Comparison of ENCODE assay signal across 17 cellular contexts in genomic region chr6:129353067-129353466, GRCh38.
DNase-seq lines count a peak whose midpoint lies in the region; ATAC-seq and TF ChIP-seq lines count a peak whose summit lies in the region.
"Had no signal": no experiment of that assay in that cellular context is flagged by ENCODE, and none has a peak within 500 bp of the region (broad histone marks: within the 10 kb centered on the region; RNA-seq: fewer than 3 reads in every experiment).

No MANE protein-coding gene starts in this region.

- H3K27ac Mint-ChIP-seq in endothelial cell (ENCODE audit: unreplicated experiment), result no peak overlapping the region

- no peak overlapping the region for H3K4me2 ChIP-seq in SK-N-SH

- H3K27ac ChIP-seq in Panc1 (ENCODE audit: low read length) (peak overlapping the region; percentile 42; the same call in 1 of the 2 replicates), spleen (no peak overlapping the region), SK-N-SH (ENCODE audit: low read depth in 2 of 2, low read length in 1 of 2) (no peak overlapping the region)
- H3K27ac ChIP-seq: right lobe of liver had no signal

- CTCF ChIA-PET in Panc1 (lab: Charles Lee) (interaction anchor here (0.7 kb wide), 1 partner anchor 26 kb away, joined by 6 read pairs; no protein-coding TSS in a partner anchor), SK-N-SH (lab: Yijun Ruan, JAX) (no interaction called here)

- no peak overlapping the region for H3K4me3 Mint-ChIP-seq in endothelial cell (ENCODE audit: unreplicated experiment)
- H3K4me3 Mint-ChIP-seq: neural crest cell had no signal

- TF ChIP-seq POLR2A in spleen (IDR thresholded peaks at IDR 0.05), result no peak

- H3F3A ChIP-seq in SK-N-SH (replicated peaks; ENCODE audit: insufficient read depth), result no peaks in the 10 kb centered on the region

- H3K79me2 ChIP-seq in SK-N-SH (ENCODE audit: insufficient read depth), result no peaks in the 10 kb centered on the region

- ATAC-seq in Panc1 (peak; percentile 58), left colon (peak; percentile 56)

- intact Hi-C loops in Panc1 (cut with micrococcal nuclease; ENCODE audit: unreplicated experiment), result no loop called here
- intact Hi-C loops in left colon (cut with DNase I, micrococcal nuclease), result no loop called here
- intact Hi-C loops in spleen (cut with DNase I; ENCODE audit: low total_unique reads), result no loop called here

- no peak for TF ChIP-seq RAD21 in SK-N-SH (IDR thresholded peaks at IDR 0.05; ENCODE audit: low read length)

- no peaks in the 10 kb centered on the region for H3K9me2 ChIP-seq in SK-N-SH

- no peaks in the 10 kb centered on the region for H3K36me3 Mint-ChIP-seq in endothelial cell (ENCODE audit: low read depth, unreplicated experiment)

- H3K27me3 Mint-ChIP-seq in endothelial cell (ENCODE audit: unreplicated experiment), result no peaks in the 10 kb centered on the region

- H3K9me3 ChIP-seq in Panc1 (ENCODE audit: control insufficient read depth, insufficient read depth, low read depth, low read length) (no peaks in the 10 kb centered on the region), spleen (no peaks in the 10 kb centered on the region), SK-N-SH (no peaks in the 10 kb centered on the region)
- H3K9me3 ChIP-seq: right lobe of liver had no signal

- H3K36me3 ChIP-seq in Panc1 (ENCODE audit: control insufficient read depth, insufficient read depth, low read length) (no peaks in the 10 kb centered on the region), spleen (no peaks in the 10 kb centered on the region), SK-N-SH (replicated peaks in 1 of 2; ENCODE audit: control insufficient read depth in 1 of 2, insufficient read depth in 2 of 2, low read length in 1 of 2) (no peaks in the 10 kb centered on the region)
- H3K36me3 ChIP-seq: right lobe of liver had no signal

- peaks cover 5% of the 10 kb centered on the region; the same call in 1 of the 2 replicates for H3K4me1 ChIP-seq in Panc1 (ENCODE audit: control insufficient read depth, insufficient read depth, low read length)
- H3K4me1 ChIP-seq in spleen, result no peaks in the 10 kb centered on the region
- H3K4me1 ChIP-seq in SK-N-SH (ENCODE audit: control insufficient read depth in 1 of 2, insufficient read depth in 2 of 2, low read depth in 1 of 2, low read length in 1 of 2), result no peaks in the 10 kb centered on the region
- H3K4me1 ChIP-seq: right lobe of liver had no signal

- H3K27me3 ChIP-seq in Panc1 (ENCODE audit: control insufficient read depth, insufficient read depth, low read length) (no peaks in the 10 kb centered on the region), spleen (replicated peaks in 1 of 7) (no peaks in the 10 kb centered on the region), SK-N-SH (ENCODE audit: insufficient read depth) (peaks cover 5% of the 10 kb centered on the region; the same call in 1 of the 2 replicates)
- H3K27me3 ChIP-seq: right lobe of liver had no signal

- no peaks in the 10 kb centered on the region for H4K20me1 ChIP-seq in SK-N-SH (ENCODE audit: insufficient read depth)

- no peak overlapping the region for H3K9ac ChIP-seq in SK-N-SH

- no peak overlapping the region for H2AFZ ChIP-seq in SK-N-SH (ENCODE audit: low read depth)

- 52 to 66% (median 65%) methylated on average over 9 of the region's 9 CpGs for WGBS in spleen, 5 donors
- 61% methylated on average over 8 of the region's 9 CpGs for WGBS in SK-N-SH (ENCODE audit: low lambda C conversion rate)

- in situ Hi-C loops in Panc1 (cut with HindIII; ENCODE audit: low pct_unique_long_range_greater_than_20kb, low sequenced_read_pairs) (no loop called here), G401 (cut with HindIII; ENCODE audit: low sequenced_read_pairs) (no loop called here)

- DNase-seq in Panc1 (ENCODE audit: low read depth, low spot score) (no peak), endothelial cell (ENCODE audit: low spot score) (peak; percentile 5), left colon (peak; percentile 26 to 34), spleen (peak; percentile 72), SK-N-SH (no peak), G401 (ENCODE audit: low spot score) (no peak), T-helper 9 cell (no peak), C1 segment of cervical spinal cord (lab: John Stamatoyannopoulos, UW) (no peak)
- DNase-seq: activated CD4-positive, alpha-beta T cell treated with anti-CD3 and anti-CD28 coated beads, Interleukin-2, amount 50 U/mL, for 4 hours; activated naive CD4-positive, alpha-beta T cell treated with anti-CD3 and anti-CD28 coated beads, Interleukin-2, amount 50 U/mL, for 16 hours; cortex of kidney; glutamatergic neuron; NCI-H2081 treated with DMSO at 0.1 percent for 48 hours; NCI-H524; right lobe of liver; stimulated activated CD4-positive, alpha-beta T cell treated with anti-CD3 and anti-CD28 coated beads, Interleukin-2, amount 100 ng/mL, for 24 hours had no signal

- peaks cover 5% of the 10 kb centered on the region for H3K4me1 Mint-ChIP-seq in endothelial cell (ENCODE audit: unreplicated experiment)
- H3K4me1 Mint-ChIP-seq: neural crest cell had no signal

- POLR2A ChIA-PET in Panc1 (lab: Charles Lee), result no interaction called here
- POLR2A ChIA-PET in SK-N-SH (lab: Yijun Ruan, JAX), result no interaction called here

- H3K4me3 ChIP-seq in Panc1 (ENCODE audit: low read depth in 2 of 2, low read length in 2 of 2), result no peak overlapping the region
- no peak overlapping the region for H3K4me3 ChIP-seq in spleen
- H3K4me3 ChIP-seq in SK-N-SH (ENCODE audit: low read depth in 2 of 2, low read length in 1 of 2), result no peak overlapping the region
- H3K4me3 ChIP-seq: right lobe of liver had no signal

- no peaks in the 10 kb centered on the region for H3K9me3 Mint-ChIP-seq in endothelial cell (ENCODE audit: unreplicated experiment)
- H3K9me3 Mint-ChIP-seq: neural crest cell had no signal

- no peak for TF ChIP-seq EP300 in SK-N-SH (IDR thresholded peaks at IDR 0.05; ENCODE audit: borderline replicate concordance in 1 of 2, low read depth in 1 of 2, low read length in 1 of 2)

- BruUV-seq in Panc1 (replicated peaks; lab: Mats Ljungman, UMichigan), result no TSS peak

- no peak for TF ChIP-seq CTCF in Panc1 (IDR thresholded peaks at IDR 0.05)
- no peak for TF ChIP-seq CTCF in endothelial cell (IDR thresholded peaks at IDR 0.05; ENCODE audit: unreplicated experiment)
- TF ChIP-seq CTCF in spleen (IDR thresholded peaks at IDR 0.05 in 8 of 11, conservative IDR thresholded peaks at IDR 0.05 in 3 of 11), result no peak
- TF ChIP-seq CTCF in SK-N-SH (IDR thresholded peaks at IDR 0.05), result no peak

TF ChIP-seq in SK-N-SH, 30 proteins besides CTCF, POLR2A, EP300 and RAD21 (continues in another document):
- TF ChIP-seq FOXM1 (IDR thresholded peaks at IDR 0.05; ENCODE audit: low read depth), result no peak
- TF ChIP-seq ZBTB33 (IDR thresholded peaks at IDR 0.05; ENCODE audit: borderline replicate concordance, low read depth), result no peak
- no peak for TF ChIP-seq JUND (IDR thresholded peaks at IDR 0.05)
- TF ChIP-seq REST (IDR thresholded peaks at IDR 0.05; ENCODE audit: low read depth, low read length), result no peak
- no peak for TF ChIP-seq GABPA (IDR thresholded peaks at IDR 0.05; ENCODE audit: low read depth)
- no peak for TF ChIP-seq MAX (IDR thresholded peaks at IDR 0.05; ENCODE audit: low read depth)
- no peak for TF ChIP-seq GATA2 (CRISPR knock-in tag; IDR thresholded peaks at IDR 0.05)
- TF ChIP-seq EZH2phosphoT487 (IDR thresholded peaks at IDR 0.05; ENCODE audit: borderline replicate concordance, low read depth), result no peak
- TF ChIP-seq FOSL2 (IDR thresholded peaks at IDR 0.05; ENCODE audit: borderline replicate concordance, low read depth), result no peak
- TF ChIP-seq RFX5 (IDR thresholded peaks at IDR 0.05; ENCODE audit: low read length), result no peak
- TF ChIP-seq CHD2 (IDR thresholded peaks at IDR 0.05; ENCODE audit: low read length, partially characterized antibody), result no peak
- no peak for TF ChIP-seq POLR2AphosphoS5 (IDR thresholded peaks at IDR 0.05; ENCODE audit: low read depth, low read length)

Comparison
In these comparisons a context has a peak if more than half of its experiments do, and no peak if none do; other contexts are left out.
1. DNase-seq: peak in endothelial cell (single experiment), left colon (2 of 2) and spleen (single experiment); none in Panc1 (single experiment), SK-N-SH (single experiment), G401 (single experiment), T-helper 9 cell (single experiment) and C1 segment of cervical spinal cord (0 of 14).